8 cellular contexts compared by ENCODE assay signal in genomic region chr1:94883688-94884087, GRCh38. TPM values are rescaled to one million over a fixed set of nuclear protein-coding genes. Genes with fewer than 3 reads are reported as not detected.
DNase-seq lines count a peak whose midpoint lies in the region; ATAC-seq and TF ChIP-seq lines count a peak whose summit lies in the region.

No MANE protein-coding gene starts in this region.

- H3K4me1 ChIP-seq in CD8-positive, alpha-beta memory T cell (ENCODE audit: insufficient read depth, low read length), result no peaks in the 10 kb centered on the region

- H3K9me3 Mint-ChIP-seq in CD8-positive, alpha-beta memory T cell, result no peaks in the 10 kb centered on the region
- peaks cover 0 to 8% (median 5%) of the 10 kb centered on the region in 5 experiments for H3K9me3 Mint-ChIP-seq in brain

- no peaks in the 10 kb centered on the region for H3K27me3 ChIP-seq in CD8-positive, alpha-beta memory T cell (ENCODE audit: insufficient read depth, low read length, poor library complexity, severe bottlenecking)

- H3K27me3 Mint-ChIP-seq in CD8-positive, alpha-beta memory T cell, result no peaks in the 10 kb centered on the region
- H3K27me3 Mint-ChIP-seq in brain, result no peaks in the 10 kb centered on the region

- H3K4me3 ChIP-seq in CD8-positive, alpha-beta memory T cell (ENCODE audit: low read length), result peak overlapping the region; percentile 21

- POLR2A ChIA-PET in CD8-positive, alpha-beta memory T cell (lab: Charles Lee), result no interaction called here

- H3K9me3 ChIP-seq in CD8-positive, alpha-beta memory T cell (ENCODE audit: low read length), result no peaks in the 10 kb centered on the region

- peaks cover 9 to 17% (median 15%) of the 10 kb centered on the region in 3 donors for H3K4me1 Mint-ChIP-seq in CD8-positive, alpha-beta memory T cell
- H3K4me1 Mint-ChIP-seq in brain, result peaks cover 53% of the 10 kb centered on the region

- peak overlapping the region in 6 of 7 donors; percentile 40 to 86 (median 65) for H3K4me3 Mint-ChIP-seq in CD8-positive, alpha-beta memory T cell
- H3K4me3 Mint-ChIP-seq in brain, result peak overlapping the region; percentile 29 to 71 (median 62)

- peak in 2 of 5 donors; percentile 4 for DNase-seq in CD8-positive, alpha-beta memory T cell
- DNase-seq in M059J (ENCODE audit: low read depth) (peak; percentile 66), medulla oblongata (ENCODE audit: extremely low spot score) (peak; percentile 43), ureter (ENCODE audit: low spot score) (no peak)

- peak overlapping the region in 5 of 8 donors; percentile 3 to 79 (median 25) for H3K27ac Mint-ChIP-seq in CD8-positive, alpha-beta memory T cell
- H3K27ac Mint-ChIP-seq in brain, result peak overlapping the region; percentile 57 to 99 (median 89)

- no peak for TF ChIP-seq CTCF in brain (conservative IDR thresholded peaks at IDR 0.05)

- H3K36me3 ChIP-seq in CD8-positive, alpha-beta memory T cell (ENCODE audit: insufficient read depth, low read length), result no peaks in the 10 kb centered on the region

- ATAC-seq in HG02852 (IDR thresholded peaks at IDR 0.05; ENCODE audit: unreplicated experiment) (no peak), HG03457 (IDR thresholded peaks at IDR 0.05; ENCODE audit: unreplicated experiment) (no peak), HG03159 (IDR thresholded peaks at IDR 0.05; ENCODE audit: unreplicated experiment) (no peak)

- no peak overlapping the region for H3K27ac ChIP-seq in CD8-positive, alpha-beta memory T cell (ENCODE audit: low read depth, low read length)

- CTCF ChIA-PET in CD8-positive, alpha-beta memory T cell (lab: Charles Lee), result no interaction called here

- no peaks in the 10 kb centered on the region for H3K36me3 Mint-ChIP-seq in CD8-positive, alpha-beta memory T cell
- no peaks in the 10 kb centered on the region for H3K36me3 Mint-ChIP-seq in brain

RNA-seq across cellular contexts. Expression of gene CNN3, which starts 43.2 kb away (rescaled TPM):
- 1 to 10 TPM; 1.6 to 2.3 TPM for total RNA-seq in CD8-positive, alpha-beta memory T cell
- polyA plus RNA-seq in CD8-positive, alpha-beta memory T cell, result 2.8 TPM
- 300 and 364 TPM in 2 replicates for total RNA-seq in M059J (2014; rRNA removed; shearing (Covaris generic))
- polyA plus RNA-seq in brain (ENCODE audit: insufficient read depth, low read depth, low replicate concordance), result 184 TPM
- total RNA-seq in ureter, result 208 TPM

Comparison
In these comparisons a context has a peak if more than half of its experiments do, and no peak if none do; other contexts are left out.
1. RNA of gene CNN3, which starts 43.2 kb away (total RNA-seq): 300 to 364 TPM in M059J and 208 TPM in ureter (single experiment); 1.6 to 2.3 TPM in CD8-positive, alpha-beta memory T cell; every median in the first group is over 10 times any median in the second.